17 cellular contexts compared by ENCODE assay signal in genomic region chr19:45511074-45511473, GRCh38. TPM values are rescaled to one million over a fixed set of nuclear protein-coding genes. Genes with fewer than 3 reads are reported as not detected.
DNase-seq lines count a peak whose midpoint lies in the region; ATAC-seq, FAIRE-seq and TF ChIP-seq lines count a peak whose summit lies in the region.
"Had no signal": no experiment of that assay in that cellular context is flagged by ENCODE, and none has a peak within 500 bp of the region (broad histone marks: within the 10 kb centered on the region; RNA-seq: fewer than 3 reads in every experiment).

No MANE protein-coding gene starts in this region.

- H3K4me1 Mint-ChIP-seq in CD4-positive, alpha-beta memory T cell, result peaks cover 37 to 77% (median 54%) of the 10 kb centered on the region in 4 donors
- peaks cover 14% of the 10 kb centered on the region for H3K4me1 Mint-ChIP-seq in astrocyte (ENCODE audit: low read depth, unreplicated experiment)

- peak overlapping the region; percentile 29 to 99 (median 80) for H3K27ac Mint-ChIP-seq in CD4-positive, alpha-beta memory T cell
- H3K27ac Mint-ChIP-seq in astrocyte (ENCODE audit: unreplicated experiment), result no peak overlapping the region
- H3K27ac Mint-ChIP-seq: H9, mesothelial cell of epicardium had no signal

- TF ChIP-seq CTCF in HEK293 (tag by site-specific recombination; IDR thresholded peaks at IDR 0.05) (no peak), astrocyte (IDR thresholded peaks at IDR 0.05; ENCODE audit: insufficient read depth, low read depth, low read length) (no peak)

- H3K4me3 ChIP-seq in CD4-positive, alpha-beta memory T cell (ENCODE audit: low read length in 2 of 2), result no peak overlapping the region
- H3K4me3 ChIP-seq in HEK293 (ENCODE audit: low read depth, low read length) (no peak overlapping the region), astrocyte (ENCODE audit: insufficient read depth, low read depth, low read length) (no peak overlapping the region), neuronal stem cell (ENCODE audit: low read length in 2 of 2) (no peak overlapping the region)

- H3K79me2 ChIP-seq in astrocyte (ENCODE audit: insufficient read depth, low read length), result peaks cover 91% of the 10 kb centered on the region

- H3K4ac ChIP-seq in neuronal stem cell (ENCODE audit: low read length), result no peak overlapping the region

- H3K23ac ChIP-seq in neuronal stem cell (ENCODE audit: low read depth, low read length, poor library complexity), result no peak overlapping the region

- H3K18ac ChIP-seq in neuronal stem cell (ENCODE audit: low read length), result no peak overlapping the region

- H3K4me3 Mint-ChIP-seq in CD4-positive, alpha-beta memory T cell, result peak overlapping the region; percentile 21 to 97 (median 76)
- peak overlapping the region; percentile 98 for H3K4me3 Mint-ChIP-seq in astrocyte (ENCODE audit: unreplicated experiment)
- H3K4me3 Mint-ChIP-seq: mesothelial cell of epicardium had no signal

- no peaks in the 10 kb centered on the region for H3K27me3 ChIP-seq in CD4-positive, alpha-beta memory T cell (ENCODE audit: insufficient read depth, low read length)
- H3K27me3 ChIP-seq in astrocyte (ENCODE audit: insufficient read depth, low read length) (no peaks in the 10 kb centered on the region), neuronal stem cell (ENCODE audit: control insufficient read depth in 3 of 3, insufficient read depth in 3 of 3, low read depth in 1 of 3, low read length in 3 of 3) (no peaks in the 10 kb centered on the region)

- no peak for DNase-seq in CD4-positive, alpha-beta memory T cell
- DNase-seq in astrocyte (ENCODE audit: low read depth) (no peak), neuronal stem cell (ENCODE audit: low spot score) (no peak), amygdala (lab: John Stamatoyannopoulos, UW) (no peak), middle frontal gyrus (ENCODE audit: extremely low spot score, low spot score) (no peak), KG1 (lab: John Stamatoyannopoulos, UW) (no peak)
- DNase-seq: activated CD4-positive, alpha-beta T cell treated with anti-CD3 and anti-CD28 coated beads, Interleukin-2, amount 50 U/mL, for 48 hours; anterior cingulate cortex; GDM1; H9; NCI-H1105; NCI-H226; right cardiac atrium; substantia nigra had no signal

- no peak for FAIRE-seq in astrocyte (lab: Jason Lieb, UNC)

- H3K4me1 ChIP-seq in CD4-positive, alpha-beta memory T cell (ENCODE audit: insufficient read depth, low read length), result peaks cover 70% of the 10 kb centered on the region
- H3K4me1 ChIP-seq in HEK293 (ENCODE audit: control insufficient read depth, insufficient read depth, low read length) (peaks cover 12% of the 10 kb centered on the region), astrocyte (ENCODE audit: insufficient read depth, low read length) (peaks cover 24% of the 10 kb centered on the region), neuronal stem cell (ENCODE audit: control insufficient read depth in 2 of 2, insufficient read depth in 1 of 2, low read depth in 1 of 2, low read length in 2 of 2) (peaks cover 4 to 18% of the 10 kb centered on the region in 2 donors)

- no peak overlapping the region for H4K91ac ChIP-seq in neuronal stem cell (ENCODE audit: low read depth, low read length, poor library complexity)

- H2BK15ac ChIP-seq in neuronal stem cell (ENCODE audit: low read length), result no peak overlapping the region

- H3K36me3 Mint-ChIP-seq in CD4-positive, alpha-beta memory T cell, result peaks cover 0 to 17% of the 10 kb centered on the region in 2 donors
- peaks cover 9% of the 10 kb centered on the region for H3K36me3 Mint-ChIP-seq in astrocyte (ENCODE audit: low read depth, unreplicated experiment)
- H3K36me3 Mint-ChIP-seq: mesothelial cell of epicardium had no signal

- peaks cover 69% of the 10 kb centered on the region for H4K20me1 ChIP-seq in astrocyte (ENCODE audit: insufficient read depth, low read length)

- peaks cover 0 to 2% (median 0%) of the 10 kb centered on the region in 8 donors for H3K9me3 Mint-ChIP-seq in CD4-positive, alpha-beta memory T cell
- H3K9me3 Mint-ChIP-seq in astrocyte (ENCODE audit: unreplicated experiment), result no peaks in the 10 kb centered on the region
- H3K9me3 Mint-ChIP-seq: H9, mesothelial cell of epicardium had no signal

- H3K4me2 ChIP-seq in astrocyte (ENCODE audit: low read length) (peak overlapping the region; percentile 100), neuronal stem cell (ENCODE audit: insufficient read depth, low read length, poor library complexity, severe bottlenecking) (no peak overlapping the region)

- CTCF ChIA-PET in CD4-positive, alpha-beta memory T cell (lab: Charles Lee; ENCODE audit: partially characterized antibody), result interaction anchor here (0.6 to 1.6 kb wide), 3 partner anchors 14 to 183 kb away, joined by 3 to 4 read pairs (median 3); partner anchors contain the start of gene RTN2
- CTCF ChIA-PET in HEK293 (lab: Yijun Ruan, JAX), result interaction anchor here (0.6 to 4.5 kb wide), 4 partner anchors 26 to 155 kb away, joined by 3 to 17 read pairs (median 7); no protein-coding TSS in a partner anchor

- intact Hi-C loops in CD4-positive, alpha-beta memory T cell (cut with micrococcal nuclease), result no loop called here

- H3K14ac ChIP-seq in neuronal stem cell (ENCODE audit: low read length), result no peak overlapping the region

- peak overlapping the region; percentile 33 for H4K8ac ChIP-seq in neuronal stem cell (ENCODE audit: low read depth, low read length)

- no peaks in the 10 kb centered on the region for H3K27me3 Mint-ChIP-seq in CD4-positive, alpha-beta memory T cell
- H3K27me3 Mint-ChIP-seq in astrocyte (ENCODE audit: low read depth, unreplicated experiment), result no peaks in the 10 kb centered on the region

- H2BK120ac ChIP-seq in neuronal stem cell (ENCODE audit: low read depth, low read length), result no peak overlapping the region

- POLR2A ChIA-PET in CD4-positive, alpha-beta memory T cell (lab: Charles Lee; ENCODE audit: partially characterized antibody), result interaction anchor here (0.7 to 1.4 kb wide), 2 partner anchors 32 to 47 kb away, joined by 3 read pairs; no protein-coding TSS in a partner anchor
- POLR2A ChIA-PET in HEK293 (lab: Yijun Ruan, JAX), result no interaction called here

- no peak overlapping the region for H3K9ac ChIP-seq in astrocyte (ENCODE audit: low read length)
- H3K9ac ChIP-seq in neuronal stem cell (ENCODE audit: low read depth, low read length, poor library complexity), result no peak overlapping the region

- H3K9me3 ChIP-seq in CD4-positive, alpha-beta memory T cell (ENCODE audit: control insufficient read depth in 1 of 2, low read length in 2 of 2), result no peaks in the 10 kb centered on the region
- no peaks in the 10 kb centered on the region for H3K9me3 ChIP-seq in HEK293 (ENCODE audit: control insufficient read depth, insufficient read depth, low read depth, low read length)
- no peaks in the 10 kb centered on the region for H3K9me3 ChIP-seq in astrocyte (ENCODE audit: insufficient read depth, low read depth, low read length)
- H3K9me3 ChIP-seq in neuronal stem cell (replicated peaks in 1 of 2; ENCODE audit: control insufficient read depth in 2 of 2, insufficient read depth in 1 of 2, low read depth in 1 of 2, low read length in 2 of 2), result no peaks in the 10 kb centered on the region

- ATAC-seq in GM18519 (IDR thresholded peaks at IDR 0.05; ENCODE audit: low FRiP score, unreplicated experiment), result no peak
- ATAC-seq: right cardiac atrium had no signal

- no peak overlapping the region for H2AK5ac ChIP-seq in neuronal stem cell (ENCODE audit: low read depth, low read length)

- no peak overlapping the region for H3K27ac ChIP-seq in CD4-positive, alpha-beta memory T cell (ENCODE audit: low read depth, low read length)
- H3K27ac ChIP-seq in HEK293 (ENCODE audit: extremely low read depth, low read depth, low read length) (no peak overlapping the region), astrocyte (ENCODE audit: low read depth, low read length) (no peak overlapping the region), neuronal stem cell (replicated peaks; ENCODE audit: low read length) (no peak overlapping the region)

- H2AFZ ChIP-seq in astrocyte (ENCODE audit: low read depth, low read length) (no peak overlapping the region), neuronal stem cell (ENCODE audit: low read length) (no peak overlapping the region)

- H2BK5ac ChIP-seq in neuronal stem cell (ENCODE audit: low read length), result no peak overlapping the region

- no peak overlapping the region for H2BK12ac ChIP-seq in neuronal stem cell (ENCODE audit: low read length)

- H3K79me1 ChIP-seq in neuronal stem cell (ENCODE audit: low read depth, low read length), result peaks cover 13% of the 10 kb centered on the region

- WGBS in neuronal stem cell (ENCODE audit: extremely low coverage in 2 of 2, insufficient read length in 2 of 2, insufficient replicate concordance in 1 of 2), 2 donors, result 100% methylated on average over 1 of the region's 5 CpGs; no CpG with 5 or more reads in 1 of the 2 donors

- no peaks in the 10 kb centered on the region for H3K36me3 ChIP-seq in CD4-positive, alpha-beta memory T cell (ENCODE audit: insufficient read depth, low read length)
- no peaks in the 10 kb centered on the region for H3K36me3 ChIP-seq in HEK293 (ENCODE audit: control insufficient read depth in 2 of 2, insufficient read depth in 1 of 2, low read length in 2 of 2)
- peaks cover 15% of the 10 kb centered on the region for H3K36me3 ChIP-seq in astrocyte (ENCODE audit: insufficient read depth, low read length)
- H3K36me3 ChIP-seq in neuronal stem cell (replicated peaks in 1 of 2; ENCODE audit: control insufficient read depth in 2 of 2, insufficient read depth in 2 of 2, low read length in 2 of 2), result peaks cover 0 to 4% of the 10 kb centered on the region in 2 donors

TF ChIP-seq in HEK293, 187 proteins besides CTCF, POLR2A, EP300 and RAD21 (continues in another document):
- TF ChIP-seq ZNF211 (tag by site-specific recombination; IDR thresholded peaks at IDR 0.05; ENCODE audit: low read depth), result no peak

RNA-seq across cellular contexts. Expression of gene VASP, which starts 3.8 kb away (rescaled TPM):
- total RNA-seq in CD4-positive, alpha-beta memory T cell, result 10 to 100 TPM; 89.8 to 92.8 TPM
- polyA plus RNA-seq in CD4-positive, alpha-beta memory T cell, result 10 to 100 TPM; 49.1 to 53.4 TPM
- 205 and 222 TPM in 2 replicates for total RNA-seq in astrocyte
- polyA plus RNA-seq in neuronal stem cell (2013, experiment 1 of 2), result 61.7 TPM
- polyA plus RNA-seq in neuronal stem cell (2013, experiment 2 of 2), result 63.2 TPM

RNA-seq across cellular contexts. Expression of gene PPM1N, which starts 12.8 kb away (rescaled TPM):
- total RNA-seq in CD4-positive, alpha-beta memory T cell, result 1 to 10 TPM; 5.8 to 7.9 TPM
- polyA plus RNA-seq in CD4-positive, alpha-beta memory T cell, result 1 to 10 TPM; 3.7 to 4.0 TPM
- 0.67 and 1.3 TPM in 2 replicates for total RNA-seq in astrocyte
- polyA plus RNA-seq in neuronal stem cell (2013, experiment 1 of 2), result 1.3 TPM
- 1.2 TPM for polyA plus RNA-seq in neuronal stem cell (2013, experiment 2 of 2)

RNA-seq across cellular contexts. Expression of gene RTN2, which starts 14.2 kb away (rescaled TPM):
- 1 to 10 TPM in 1 of 2 experiments, under 1 TPM in 1; 0.14 to 1.1 TPM for total RNA-seq in CD4-positive, alpha-beta memory T cell
- polyA plus RNA-seq in CD4-positive, alpha-beta memory T cell, result under 1 TPM in 1 of 2 donors, not detected in 1; 0.48 TPM
- 29.1 and 35.3 TPM in 2 replicates for total RNA-seq in astrocyte
- 9.5 TPM for polyA plus RNA-seq in neuronal stem cell (2013, experiment 1 of 2)
- polyA plus RNA-seq in neuronal stem cell (2013, experiment 2 of 2), result 10.0 TPM

RNA-seq across cellular contexts. Expression of gene FOSB, which starts 43.3 kb away (rescaled TPM):
- 1 to 10 TPM; 4.2 to 4.7 TPM for total RNA-seq in CD4-positive, alpha-beta memory T cell
- polyA plus RNA-seq in CD4-positive, alpha-beta memory T cell, result 10 to 100 TPM; 12.5 to 17.1 TPM
- 8.2 and 13.3 TPM in 2 replicates for total RNA-seq in astrocyte
- 8.5 TPM for polyA plus RNA-seq in neuronal stem cell (2013, experiment 1 of 2)
- 8.7 TPM for polyA plus RNA-seq in neuronal stem cell (2013, experiment 2 of 2)

Comparison
In these comparisons a context has a peak if more than half of its experiments do, and no peak if none do; other contexts are left out.
1. RNA of gene RTN2, which starts 14.2 kb away (total RNA-seq): 29.1 to 35.3 TPM in astrocyte; 0.14 to 1.1 TPM in CD4-positive, alpha-beta memory T cell; every median in the first group is over 10 times any median in the second.